11 cellular contexts compared by ENCODE assay signal in the genomic region with DNA sequence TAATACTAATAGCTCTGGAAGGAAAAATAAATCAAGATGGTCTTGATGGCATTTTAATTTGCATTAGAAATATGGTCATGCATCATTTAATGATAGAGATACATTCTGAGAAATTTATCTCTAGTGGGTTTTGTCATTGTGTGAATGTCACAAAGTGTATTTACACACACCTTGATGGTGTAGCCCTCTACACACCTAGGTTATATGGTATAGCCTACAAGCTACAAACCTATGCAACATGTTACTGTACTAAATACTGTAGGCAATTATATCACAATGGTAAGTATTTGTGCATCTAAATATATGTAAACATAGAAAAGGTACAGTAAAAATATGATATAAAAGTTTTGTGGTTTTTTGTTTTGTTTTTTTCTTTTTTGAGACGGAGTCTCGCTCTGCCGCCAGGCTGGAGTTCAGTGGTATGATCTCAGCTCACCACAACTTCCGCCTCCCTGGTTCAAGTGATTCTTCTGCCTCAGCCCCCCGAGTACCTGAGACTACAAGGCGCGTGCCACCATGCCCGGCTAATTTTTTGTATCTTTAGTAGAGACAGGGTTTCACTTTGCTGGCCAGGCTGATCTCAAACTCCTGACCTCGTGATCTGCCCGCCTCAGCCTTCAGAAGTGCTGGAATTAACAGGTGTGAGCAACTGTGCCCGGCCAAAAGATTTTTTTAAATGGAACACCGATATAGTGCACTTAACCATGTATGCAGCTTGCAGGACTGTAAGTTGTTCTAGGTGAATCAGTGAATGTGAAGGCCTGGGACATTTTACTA.
DNase-seq lines count a peak whose midpoint lies in the region; ATAC-seq and FAIRE-seq lines count a peak whose summit lies in the region.
"Had no signal": no experiment of that assay in that cellular context is flagged by ENCODE, and none has a peak within 500 bp of the region (broad histone marks: within the 10 kb centered on the region; RNA-seq: fewer than 3 reads in every experiment).

No MANE protein-coding gene starts in this region.

- no peaks in the 10 kb centered on the region for H3K9me3 ChIP-seq in T-helper 17 cell (ENCODE audit: control insufficient read depth, low read length, poor library complexity, severe bottlenecking)
- no peaks in the 10 kb centered on the region for H3K9me3 ChIP-seq in small intestine (ENCODE audit: control insufficient read depth, low read depth)
- no peaks in the 10 kb centered on the region for H3K9me3 ChIP-seq in thymus (ENCODE audit: control insufficient read depth)

- peak overlapping the region; percentile 79 for H3K4me3 Mint-ChIP-seq in T-helper 17 cell
- peak overlapping the region; percentile 76 for H3K4me3 Mint-ChIP-seq in activated T-cell treated with anti-CD3 and anti-CD28 coated beads, Interleukin-2, amount 50 U/mL, for 4 hours

- DNase-seq in T-helper 17 cell (peak in 2 of 3 donors; percentile 5 to 26), small intestine (peak; percentile 36), substantia nigra (lab: John Stamatoyannopoulos, UW) (no peak), GOT3 (lab: John Stamatoyannopoulos, UW) (no peak)
- DNase-seq in activated T-cell treated with anti-CD3 and anti-CD28 coated beads, Interleukin-2, amount 50 U/mL, for 4 hours: peak; percentile 35
- DNase-seq: NCI-H226 had no signal

- H3K4me1 ChIP-seq in small intestine (ENCODE audit: control insufficient read depth in 2 of 2, insufficient read depth in 1 of 2, low read depth in 1 of 2, low read length in 1 of 2) (no peaks in the 10 kb centered on the region), thymus (ENCODE audit: control insufficient read depth, insufficient read depth, low read length) (no peaks in the 10 kb centered on the region)

- no peaks in the 10 kb centered on the region for H3K9me3 Mint-ChIP-seq in activated T-cell treated with anti-CD3 and anti-CD28 coated beads, Interleukin-2, amount 50 U/mL, for 4 hours

- WGBS in small intestine, 3 donors: 75 to 95% (median 81%) methylated on average over 12 of the region's 12 CpGs
- 52% methylated on average over 12 of the region's 12 CpGs for WGBS in thymus

- ATAC-seq in T-helper 17 cell (peak; percentile 88), HG02759 (IDR thresholded peaks at IDR 0.05; ENCODE audit: unreplicated experiment) (no peak)
- peak; percentile 70 to 79 for ATAC-seq in activated T-cell treated with anti-CD3 and anti-CD28 coated beads, Interleukin-2, amount 50 U/mL, for 4 hours
- ATAC-seq: HepG2 had no signal

- H3K36me3 Mint-ChIP-seq in T-helper 17 cell (ENCODE audit: low read depth): peaks cover 11% of the 10 kb centered on the region
- peaks cover 30% of the 10 kb centered on the region for H3K36me3 Mint-ChIP-seq in activated T-cell treated with anti-CD3 and anti-CD28 coated beads, Interleukin-2, amount 50 U/mL, for 4 hours (ENCODE audit: insufficient read depth)

- H3K36me3 ChIP-seq in small intestine (ENCODE audit: control insufficient read depth in 2 of 2, insufficient read depth in 2 of 2, low read length in 2 of 2) (peaks cover 4 to 9% of the 10 kb centered on the region in 2 donors), thymus (ENCODE audit: control insufficient read depth, insufficient read depth) (peaks cover 17% of the 10 kb centered on the region)

- no peaks in the 10 kb centered on the region for H3K27me3 Mint-ChIP-seq in T-helper 17 cell
- H3K27me3 Mint-ChIP-seq in activated T-cell treated with anti-CD3 and anti-CD28 coated beads, Interleukin-2, amount 50 U/mL, for 4 hours (ENCODE audit: low read depth): no peaks in the 10 kb centered on the region

- peaks cover 3% of the 10 kb centered on the region for H3K4me1 Mint-ChIP-seq in T-helper 17 cell
- H3K4me1 Mint-ChIP-seq in activated T-cell treated with anti-CD3 and anti-CD28 coated beads, Interleukin-2, amount 50 U/mL, for 4 hours (ENCODE audit: low read depth): peaks cover 11% of the 10 kb centered on the region

- no peak overlapping the region for H3K4me3 ChIP-seq in small intestine (ENCODE audit: low read depth in 1 of 2, low read length in 2 of 2)
- no peak overlapping the region for H3K4me3 ChIP-seq in thymus (ENCODE audit: low read length)
- H3K4me3 ChIP-seq: SK-N-MC had no signal

- H3K27me3 ChIP-seq in small intestine (ENCODE audit: control insufficient read depth in 2 of 2, insufficient read depth in 2 of 2, low read length in 2 of 2) (no peaks in the 10 kb centered on the region), thymus (ENCODE audit: control insufficient read depth, insufficient read depth) (no peaks in the 10 kb centered on the region)

- no peak for FAIRE-seq in small intestine (lab: Jason Lieb, UNC)
- FAIRE-seq: bronchial epithelial cell, HepG2 had no signal

- H3K27ac Mint-ChIP-seq in T-helper 17 cell: peak overlapping the region; percentile 47

- H3K27ac ChIP-seq in small intestine (ENCODE audit: low read depth in 1 of 2, low read length in 1 of 2): peak overlapping the region in 1 of 2 donors; percentile 50
- H3K27ac ChIP-seq in thymus (ENCODE audit: low read depth): peak overlapping the region; percentile 77
- no peak overlapping the region for H3K27ac ChIP-seq in substantia nigra (ENCODE audit: low read depth, low read length, poor library complexity, severe bottlenecking)
- H3K27ac ChIP-seq: SK-N-MC had no signal

Comparison
In these comparisons a context has a peak if more than half of its experiments do, and no peak if none do; other contexts are left out.
1. DNase-seq: peak in T-helper 17 cell (2 of 3), activated T-cell treated with anti-CD3 and anti-CD28 coated beads, Interleukin-2, amount 50 U/mL, for 4 hours (single experiment) and small intestine (single experiment); none in substantia nigra (0 of 49) and GOT3 (single experiment).